In the genomic region with DNA sequence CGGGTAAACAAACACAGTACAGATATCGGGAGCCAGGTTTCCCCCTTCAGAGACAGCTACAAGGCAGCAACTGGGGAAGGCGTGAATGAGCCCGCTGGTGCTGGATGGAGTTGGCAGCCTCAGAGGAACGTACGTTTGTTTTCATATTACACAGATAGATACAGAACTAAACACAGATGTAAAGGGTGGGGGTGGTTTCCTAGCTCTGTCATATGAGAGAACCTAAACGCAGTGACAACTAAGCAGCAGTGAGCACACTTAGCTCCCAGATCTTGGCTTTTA, we compare ENCODE assay signal across 24 cellular contexts.
"Had no signal": no experiment of that assay in that cellular context is flagged by ENCODE, and none has a peak within 500 bp of the region (broad histone marks: within the 10 kb centered on the region; RNA-seq: fewer than 3 reads in every experiment).

No MANE protein-coding gene starts in this region.

- DNase-seq: activated CD4-positive, alpha-beta T cell treated with anti-CD3 and anti-CD28 coated beads for 4 hours; activated CD4-positive, alpha-beta T cell treated with anti-CD3 and anti-CD28 coated beads, Interleukin-2, amount 50 U/mL, for 48 hours; activated CD8-positive, alpha-beta memory T cell treated with anti-CD3 and anti-CD28 coated beads for 24 hours; activated gamma-delta T cell treated with Interleukin-2 at 50 U/mL for 16 hours; activated naive CD8-positive, alpha-beta T cell treated with anti-CD3 and anti-CD28 coated beads, Interleukin-2, amount 50 U/mL, for 24 hours; amygdala; central memory CD4-positive, alpha-beta T cell; gastrocnemius medialis; hippocampal formation; left colon; mammary epithelial cell; naive B cell; nephron progenitor cell; ovary; retina; stimulated activated CD4-positive, alpha-beta T cell treated with anti-CD3 and anti-CD28 coated beads, Interleukin-1b, Interleukin-23, amount 100 ng/mL, for 48 hours; stimulated activated naive CD4-positive, alpha-beta T cell treated with Interleukin-2 at 50 U/mL for 16 hours had no signal

- H3K27ac ChIP-seq: breast epithelium, gastrocnemius medialis, ovary, prostate gland, tibial nerve, VCaP had no signal

- H3K27ac Mint-ChIP-seq: activated naive CD4-positive, alpha-beta T cell treated with anti-CD3 and anti-CD28 coated beads, Interleukin-2, amount 50 U/mL, for 24 hours; activated naive CD8-positive, alpha-beta T cell treated with anti-CD3 and anti-CD28 coated beads, Interleukin-2, amount 50 U/mL, for 24 hours; activated T-helper 1 cell treated with anti-CD3 and anti-CD28 coated beads, Interleukin-12 subunit alpha, Interleukin-12 subunit beta, Interleukin-2, Interleukin-4 antibody, amounts not matched to agents 30 ng/mL and 10 ng/mL and 1 ng/mL, durations not matched to agents 14 hours and 24 hours and 36 hours; nephron progenitor cell had no signal

- ATAC-seq: activated naive CD8-positive, alpha-beta T cell treated with anti-CD3 and anti-CD28 coated beads, Interleukin-2, amount 50 U/mL, for 24 hours; gastrocnemius medialis; left colon had no signal

- H3K4me3 ChIP-seq: breast epithelium, gastrocnemius medialis, ovary, prostate gland, smooth muscle cell, tibial nerve had no signal

- H3K36me3 Mint-ChIP-seq: naive B cell had no signal

- H3K4me3 Mint-ChIP-seq: activated naive CD4-positive, alpha-beta T cell treated with anti-CD3 and anti-CD28 coated beads, Interleukin-2, amount 50 U/mL, for 24 hours; activated naive CD8-positive, alpha-beta T cell treated with anti-CD3 and anti-CD28 coated beads, Interleukin-2, amount 50 U/mL, for 24 hours; activated T-helper 1 cell treated with anti-CD3 and anti-CD28 coated beads, Interleukin-12 subunit alpha, Interleukin-12 subunit beta, Interleukin-2, Interleukin-4 antibody, amounts not matched to agents 30 ng/mL and 10 ng/mL and 1 ng/mL, durations not matched to agents 14 hours and 24 hours and 36 hours; nephron progenitor cell had no signal

- H3K9me3 Mint-ChIP-seq: activated naive CD4-positive, alpha-beta T cell treated with anti-CD3 and anti-CD28 coated beads, Interleukin-2, amount 50 U/mL, for 24 hours; activated naive CD8-positive, alpha-beta T cell treated with anti-CD3 and anti-CD28 coated beads, Interleukin-2, amount 50 U/mL, for 24 hours; activated T-helper 1 cell treated with anti-CD3 and anti-CD28 coated beads, Interleukin-12 subunit alpha, Interleukin-12 subunit beta, Interleukin-2, Interleukin-4 antibody, amounts not matched to agents 30 ng/mL and 10 ng/mL and 1 ng/mL, durations not matched to agents 14 hours and 24 hours and 36 hours had no signal

- H3K27me3 ChIP-seq: breast epithelium, gastrocnemius medialis, ovary, tibial nerve had no signal

- H3K27me3 Mint-ChIP-seq: activated naive CD4-positive, alpha-beta T cell treated with anti-CD3 and anti-CD28 coated beads, Interleukin-2, amount 50 U/mL, for 24 hours; activated naive CD8-positive, alpha-beta T cell treated with anti-CD3 and anti-CD28 coated beads, Interleukin-2, amount 50 U/mL, for 24 hours; naive B cell had no signal

- H3K9me3 ChIP-seq: breast epithelium, gastrocnemius medialis, ovary, prostate gland, tibial nerve had no signal
